Comparison of ENCODE assay signal across 19 cellular contexts in genomic region chr12:79552186-79552585, GRCh38.
DNase-seq lines count a peak whose midpoint lies in the region; ATAC-seq, FAIRE-seq and TF ChIP-seq lines count a peak whose summit lies in the region.
"Had no signal": no experiment of that assay in that cellular context is flagged by ENCODE, and none has a peak within 500 bp of the region (broad histone marks: within the 10 kb centered on the region; RNA-seq: fewer than 3 reads in every experiment).

No MANE protein-coding gene starts in this region.

- H4K91ac ChIP-seq in H1 (replicated peaks; ENCODE audit: insufficient read length, low read length) (no peak overlapping the region), trophoblast cell (ENCODE audit: low read depth, low read length) (peak overlapping the region; percentile 47)

- no peak overlapping the region for H2BK12ac ChIP-seq in H1 (ENCODE audit: low read depth, low read length)
- no peak overlapping the region for H2BK12ac ChIP-seq in trophoblast cell (ENCODE audit: low read length)

- no peak for TF ChIP-seq EP300 in H1 (IDR thresholded peaks at IDR 0.05; ENCODE audit: borderline replicate concordance in 1 of 2, low read depth in 2 of 2, low read length in 2 of 2)

- no peaks in the 10 kb centered on the region for H3K4me1 ChIP-seq in right cardiac atrium (ENCODE audit: control insufficient read depth, insufficient read depth, low read length)
- peaks cover 28% of the 10 kb centered on the region for H3K4me1 ChIP-seq in left ventricle myocardium inferior
- H3K4me1 ChIP-seq in H1 (replicated peaks in 1 of 4; ENCODE audit: control insufficient read depth in 3 of 4, insufficient read depth in 4 of 4, low read length in 3 of 4) = peaks cover 6 to 11% (median 8%) of the 10 kb centered on the region in 4 experiments; a peak in 4 of 7 replicates
- H3K4me1 ChIP-seq in trophoblast cell (ENCODE audit: control insufficient read depth in 1 of 2, insufficient read depth in 2 of 2, low read length in 2 of 2) = peaks cover 6 to 11% of the 10 kb centered on the region in 2 experiments

- H3K9me3 ChIP-seq in right cardiac atrium (ENCODE audit: control insufficient read depth, low read length) (no peaks in the 10 kb centered on the region), left ventricle myocardium inferior (replicated peaks) (no peaks in the 10 kb centered on the region), H1 (ENCODE audit: insufficient read depth in 2 of 2, low read depth in 1 of 2, low read length in 1 of 2) (peaks cover 2 to 9% of the 10 kb centered on the region in 2 experiments; a peak in 3 of 4 replicates), trophoblast cell (ENCODE audit: insufficient read depth, low read depth, low read length) (peaks cover 9% of the 10 kb centered on the region)

- H3K79me2 ChIP-seq in H1 (ENCODE audit: control insufficient read depth in 1 of 2, insufficient read depth in 2 of 2, low read length in 2 of 2) (no peaks in the 10 kb centered on the region; a peak in 1 of 4 replicates), trophoblast cell (ENCODE audit: control insufficient read depth, insufficient read depth, low read length, poor library complexity) (no peaks in the 10 kb centered on the region)

- peak; percentile 75 to 91 for ATAC-seq in right cardiac atrium
- no peak for ATAC-seq in GM19035 (IDR thresholded peaks at IDR 0.05; ENCODE audit: unreplicated experiment)
- ATAC-seq: GM12878, HCT116 had no signal

- H2BK120ac ChIP-seq in H1 (replicated peaks; ENCODE audit: low read depth, low read length) (no peak overlapping the region), trophoblast cell (ENCODE audit: insufficient read depth, low read length, poor library complexity) (no peak overlapping the region)

- H3K14ac ChIP-seq in H1 (ENCODE audit: insufficient read length) (no peak overlapping the region), trophoblast cell (ENCODE audit: low read length) (no peak overlapping the region)

- H3K56ac ChIP-seq in H1 (replicated peaks; ENCODE audit: insufficient read length, low read depth, low read length) = no peak overlapping the region

- H3K4me3 ChIP-seq in right cardiac atrium (ENCODE audit: low read length) = no peak overlapping the region
- H3K4me3 ChIP-seq in left ventricle myocardium inferior = no peak overlapping the region
- no peak overlapping the region for H3K4me3 ChIP-seq in H1 (ENCODE audit: extremely low read depth in 1 of 4, insufficient read depth in 2 of 4, low read depth in 3 of 4, low read length in 4 of 4)
- H3K4me3 ChIP-seq in trophoblast cell (ENCODE audit: low read depth, low read length) = no peak overlapping the region
- H3K4me3 ChIP-seq: GM12878 had no signal

- no peak overlapping the region for H3K9ac ChIP-seq in H1 (replicated peaks in 1 of 4; ENCODE audit: extremely low read depth in 1 of 4, low read depth in 3 of 4, low read length in 3 of 4)
- H3K9ac ChIP-seq in trophoblast cell (ENCODE audit: low read length) = no peak overlapping the region

- H4K8ac ChIP-seq in H1 (ENCODE audit: extremely low read depth, insufficient read depth, low read length) = no peak overlapping the region
- H4K8ac ChIP-seq in trophoblast cell (ENCODE audit: low read depth, low read length) = no peak overlapping the region

- intact Hi-C loops in right cardiac atrium (cut with DNase I) = loop anchor here in 3 of 4 donors (5.0 to 10.0 kb wide), 3 partner anchors 185 to 723 kb away; no protein-coding TSS in a partner anchor
- intact Hi-C loops in left ventricle myocardium inferior (cut with micrococcal nuclease) = loop anchor here (10.0 kb wide), 2 partner anchors 633 to 713 kb away; no protein-coding TSS in a partner anchor

- H2BK15ac ChIP-seq in H1 (ENCODE audit: low read length) = no peak overlapping the region

- no peak overlapping the region for H2AFZ ChIP-seq in H1 (ENCODE audit: low read length)
- H2AFZ ChIP-seq in trophoblast cell (ENCODE audit: insufficient read depth, low read length, poor library complexity) = no peak overlapping the region

- no peak overlapping the region for H3K4me2 ChIP-seq in H1 (ENCODE audit: insufficient read depth in 1 of 2, low read depth in 2 of 2, low read length in 2 of 2)
- no peak overlapping the region for H3K4me2 ChIP-seq in trophoblast cell (ENCODE audit: low read length)

- H3K27ac ChIP-seq in right cardiac atrium (ENCODE audit: low read length) (no peak overlapping the region), left ventricle myocardium inferior (replicated peaks) (no peak overlapping the region), H1 (ENCODE audit: low read depth, low read length) (no peak overlapping the region), trophoblast cell (ENCODE audit: low read depth, low read length) (peak overlapping the region; percentile 11)

- no peak overlapping the region for H4K5ac ChIP-seq in H1 (ENCODE audit: insufficient read length, low read depth, low read length)

- CTCF ChIA-PET in H1 (lab: Charles Lee; ENCODE audit: partially characterized antibody) = interaction anchor here (1.5 to 1.9 kb wide), 3 partner anchors 40 to 191 kb away, joined by 3 to 5 read pairs (median 4); no protein-coding TSS in a partner anchor

- H3K23ac ChIP-seq in H1 (ENCODE audit: insufficient read length) (no peak overlapping the region), trophoblast cell (ENCODE audit: low read length) (no peak overlapping the region)

- no peak overlapping the region for H2BK20ac ChIP-seq in H1 (ENCODE audit: low read length)

- DNase-seq in right cardiac atrium (no peak), left ventricle myocardium inferior (no peak), H1 (ENCODE audit: low read depth in 1 of 2, low spot score in 2 of 2) (no peak), trophoblast cell (no peak), 8988T (no peak)
- DNase-seq in activated T-cell treated with anti-CD3 and anti-CD28 coated beads, Interleukin-2, amount 50 U/mL, for 1 hour = no peak
- DNase-seq in stimulated activated naive CD4-positive, alpha-beta T cell (lab: John Stamatoyannopoulos, UW) = no peak
- DNase-seq: COR-L47, Kasumi-1, MV-4-11, NCI-H1417 treated with DMSO at 0.1 percent for 48 hours, NCI-H2029, NCI-H510A treated with DMSO at 0.1 percent for 48 hours, SIG-M5 had no signal

- no peak for TF ChIP-seq RAD21 in H1 (IDR thresholded peaks at IDR 0.05 in 1 of 2, conservative IDR thresholded peaks at IDR 0.05 in 1 of 2; ENCODE audit: low read depth in 2 of 2, low read length in 2 of 2)

- no peaks in the 10 kb centered on the region; the same call in 1 of the 2 replicates for H3K23me2 ChIP-seq in H1 (ENCODE audit: low read depth, low read length)

- no peak overlapping the region for H4K12ac ChIP-seq in trophoblast cell (ENCODE audit: low read depth, low read length)

- no peak for TF ChIP-seq CTCF in left ventricle myocardium inferior (IDR thresholded peaks at IDR 0.05; ENCODE audit: borderline replicate concordance)
- no peak for TF ChIP-seq CTCF in H1 (IDR thresholded peaks at IDR 0.05; ENCODE audit: control extremely low read depth in 1 of 3, insufficient read depth in 1 of 3, low read depth in 1 of 3, low read length in 3 of 3)

- H3K79me1 ChIP-seq in H1 (ENCODE audit: low read depth, low read length) (no peaks in the 10 kb centered on the region), trophoblast cell (ENCODE audit: low read length) (peaks cover 18% of the 10 kb centered on the region)

- H2BK5ac ChIP-seq in H1 (ENCODE audit: low read depth, low read length) (peak overlapping the region; percentile 2; the same call in 1 of the 2 replicates), trophoblast cell (ENCODE audit: low read depth, low read length, poor library complexity) (no peak overlapping the region)

- TF ChIP-seq POLR2A in H1 (IDR thresholded peaks at IDR 0.05; ENCODE audit: control extremely low read depth in 1 of 2, low read depth in 2 of 2, low read length in 2 of 2) = peak in 1 of 2 experiments; percentile 26; a peak in 1 of 3 replicates

- POLR2A ChIA-PET in H1 (lab: Charles Lee; ENCODE audit: partially characterized antibody) = interaction anchor here (1.5 to 1.8 kb wide), 2 partner anchors 10 to 22 kb away, joined by 3 to 11 read pairs; no protein-coding TSS in a partner anchor

- H3K27me3 ChIP-seq in right cardiac atrium (ENCODE audit: control insufficient read depth, insufficient read depth) = no peaks in the 10 kb centered on the region
- no peaks in the 10 kb centered on the region for H3K27me3 ChIP-seq in left ventricle myocardium inferior (ENCODE audit: low read depth)
- H3K27me3 ChIP-seq in H1 (replicated peaks in 1 of 4; ENCODE audit: control insufficient read depth in 3 of 4, extremely low read depth in 1 of 4, insufficient read depth in 3 of 4, low read length in 3 of 4) = no peaks in the 10 kb centered on the region
- H3K27me3 ChIP-seq in trophoblast cell (ENCODE audit: insufficient read depth, low read length) = no peaks in the 10 kb centered on the region

- H3K4ac ChIP-seq in H1 (replicated peaks; ENCODE audit: insufficient read length, low read depth, low read length) (no peak overlapping the region), trophoblast cell (ENCODE audit: low read depth, low read length) (no peak overlapping the region)

- H4K20me1 ChIP-seq in H1 (replicated peaks in 1 of 2; ENCODE audit: control insufficient read depth in 1 of 2, insufficient read depth in 2 of 2, low read length in 2 of 2) = no peaks in the 10 kb centered on the region

- 65% methylated on average over 6 of the region's 6 CpGs for WGBS in right cardiac atrium
- WGBS in H1 (ENCODE audit: extremely low coverage in 1 of 2, insufficient coverage in 1 of 2, insufficient read length in 1 of 2, insufficient replicate concordance in 2 of 2, low coverage in 1 of 2, low lambda C conversion rate in 2 of 2, missing lambda C conversion rate in 1 of 2), 2 experiments = 96% methylated on average over 6 of the region's 6 CpGs; no CpG with 5 or more reads in 1 of the 2 experiments
- WGBS in trophoblast cell (ENCODE audit: extremely low coverage, insufficient coverage, insufficient read length) = no CpG with 5 or more reads among the region's 6 CpGs

- FAIRE-seq in H1 (lab: Jason Lieb, UNC) = no peak
- FAIRE-seq: A204.1, GM12878, RCC 7860 had no signal

- no peak overlapping the region for H3K18ac ChIP-seq in H1 (ENCODE audit: extremely low read depth, low read length)
- no peak overlapping the region for H3K18ac ChIP-seq in trophoblast cell (ENCODE audit: low read length)

- H2AK5ac ChIP-seq in H1 (ENCODE audit: low read depth, low read length) (no peak overlapping the region), trophoblast cell (ENCODE audit: low read length) (no peak overlapping the region)

- H3K36me3 ChIP-seq in left ventricle myocardium inferior (no peaks in the 10 kb centered on the region), H1 (ENCODE audit: control insufficient read depth in 2 of 4, insufficient read depth in 4 of 4, low read length in 3 of 4) (peaks cover 0 to 30% (median 12%) of the 10 kb centered on the region in 4 experiments; a peak in 3 of 8 replicates), trophoblast cell (ENCODE audit: control insufficient read depth in 1 of 2, insufficient read depth in 2 of 2, low read length in 2 of 2) (peaks cover 17 to 27% of the 10 kb centered on the region in 2 experiments)

TF ChIP-seq in H1, 55 proteins besides CTCF, POLR2A, EP300 and RAD21 (continues in another document):
- TF ChIP-seq RXRA (IDR thresholded peaks at IDR 0.05; ENCODE audit: insufficient read depth, low read depth, low read length) = no peak
- TF ChIP-seq ZNF274 (IDR thresholded peaks at IDR 0.05; ENCODE audit: borderline replicate concordance, extremely low read depth, low read length) = no peak
- no peak for TF ChIP-seq TAF7 (optimal IDR thresholded peaks at IDR 0.05; ENCODE audit: borderline replicate concordance, low read depth, low read length)
